In the genomic region with DNA sequence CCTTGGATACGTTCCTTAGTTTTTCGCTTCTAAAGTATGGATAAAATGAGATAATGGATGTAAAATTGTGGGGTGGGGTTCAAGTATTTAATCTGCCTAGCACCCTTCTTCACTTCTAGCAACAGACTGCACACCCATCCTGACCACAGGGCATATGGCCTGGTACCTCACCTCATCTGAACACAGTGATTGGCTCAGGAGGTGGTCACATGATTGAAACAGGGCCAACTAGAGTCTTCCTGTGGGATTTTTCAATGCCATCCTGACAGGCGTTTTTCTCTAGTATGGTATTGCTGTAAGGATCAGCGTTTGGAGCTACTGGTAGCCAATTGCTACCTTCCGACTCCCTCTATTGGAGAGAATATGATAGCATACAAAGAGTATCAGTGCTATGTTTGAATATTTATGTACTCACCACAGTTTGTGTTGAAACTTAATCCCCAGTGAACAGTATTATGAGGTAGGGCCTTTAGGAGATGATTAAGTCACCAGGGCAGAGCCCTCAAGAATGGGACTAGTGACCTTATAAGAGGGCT, we compare ENCODE assay signal across 12 cellular contexts.
DNase-seq lines count a peak whose midpoint lies in the region; ATAC-seq and TF ChIP-seq lines count a peak whose summit lies in the region.
"Had no signal": no experiment of that assay in that cellular context is flagged by ENCODE, and none has a peak within 500 bp of the region (broad histone marks: within the 10 kb centered on the region; RNA-seq: fewer than 3 reads in every experiment).

No MANE protein-coding gene starts in this region.

- DNase-seq in A673 (ENCODE audit: low spot score) (peak; percentile 50), GM13976 (ENCODE audit: low spot score) (peak; percentile 15), NCI-H1694 (lab: John Stamatoyannopoulos, UW) (peak; percentile 73), brain microvascular endothelial cell (no peak), kidney glomerular epithelial cell (lab: John Stamatoyannopoulos, UW) (no peak), CD1c-positive myeloid dendritic cell (ENCODE audit: extremely low spot score) (no peak)
- DNase-seq: cortex of kidney; hypothalamus; naive thymus-derived CD4-positive, alpha-beta T cell; stimulated activated CD4-positive, alpha-beta T cell treated with anti-CD3 and anti-CD28 coated beads, Interleukin-2, amount 100 ng/mL, for 48 hours had no signal

- intact Hi-C loops in A673 (cut with micrococcal nuclease; ENCODE audit: unreplicated experiment): loop anchor here (10.0 kb wide), 1 partner anchor 497 kb away; no protein-coding TSS in a partner anchor

- no peaks in the 10 kb centered on the region for H3K36me3 ChIP-seq in A673 (ENCODE audit: insufficient read depth, low read length, poor library complexity, severe bottlenecking)
- H3K36me3 ChIP-seq in brain microvascular endothelial cell (replicated peaks): no peaks in the 10 kb centered on the region

- H3K4me3 ChIP-seq in A673 (ENCODE audit: low read depth, low read length, poor library complexity, severe bottlenecking): no peak overlapping the region
- H3K4me3 ChIP-seq in brain microvascular endothelial cell (ENCODE audit: low read depth, low read length): no peak overlapping the region

- in situ Hi-C loops in GM13976 (cut with MboI; ENCODE audit: low sequenced_read_pairs, unreplicated experiment) (loop anchor here (10.0 to 25.0 kb wide), 2 partner anchors 223 to 484 kb away; no protein-coding TSS in a partner anchor), brain microvascular endothelial cell (cut with HindIII; ENCODE audit: low pct_ligation_motif_present, low sequenced_read_pairs) (loop anchor here (25.0 kb wide), 1 partner anchor 241 kb away; a partner anchor contains a TSS)

- CTCF ChIA-PET in A673 (lab: Charles Lee): no interaction called here

- no peaks in the 10 kb centered on the region for H3K27me3 ChIP-seq in A673 (replicated peaks; ENCODE audit: insufficient read depth, low read depth, low read length, poor library complexity)
- no peaks in the 10 kb centered on the region for H3K27me3 ChIP-seq in brain microvascular endothelial cell (replicated peaks)

- H3K4me1 ChIP-seq in A673 (ENCODE audit: insufficient read depth, low read length, poor library complexity, severe bottlenecking): no peaks in the 10 kb centered on the region

- no peaks in the 10 kb centered on the region for H3K9me3 ChIP-seq in A673 (ENCODE audit: low read depth, low read length, poor library complexity, severe bottlenecking)

- TF ChIP-seq CTCF in A673 (conservative IDR thresholded peaks at IDR 0.05; ENCODE audit: low read depth, low read length): peak; percentile 40
- peak; percentile 21 for TF ChIP-seq CTCF in GM13976 (IDR thresholded peaks at IDR 0.05; ENCODE audit: borderline replicate concordance, control extremely low read depth, extremely low read depth, insufficient read depth, missing control alignments)
- peak; percentile 40 for TF ChIP-seq CTCF in brain microvascular endothelial cell (IDR thresholded peaks at IDR 0.05; ENCODE audit: low read depth, low read length, missing control alignments)

- POLR2A ChIA-PET in A673 (lab: Charles Lee; ENCODE audit: low non-redundant PET): no interaction called here

- H3K27ac ChIP-seq in A673 (ENCODE audit: low read depth, low read length, poor library complexity, severe bottlenecking) (no peak overlapping the region), brain microvascular endothelial cell (no peak overlapping the region)

- no peak for ATAC-seq in GM21723 (IDR thresholded peaks at IDR 0.05; ENCODE audit: unreplicated experiment)
- no peak for ATAC-seq in HG03025 (IDR thresholded peaks at IDR 0.05; ENCODE audit: low FRiP score, unreplicated experiment)
- ATAC-seq: naive thymus-derived CD4-positive, alpha-beta T cell had no signal

- BruUV-seq in A673 (replicated peaks; lab: Mats Ljungman, UMichigan): no TSS peak

Comparison
In these comparisons a context has a peak if more than half of its experiments do, and no peak if none do; other contexts are left out.
1. DNase-seq: peak in A673 (single experiment), GM13976 (single experiment) and NCI-H1694 (single experiment); none in brain microvascular endothelial cell (single experiment), kidney glomerular epithelial cell (single experiment) and CD1c-positive myeloid dendritic cell (single experiment).
2. Peak in every context shown above with its lines, with median percentiles within 50 percentile points of each other: CTCF ChIP-seq.